ENCODE assay signal across 8 cellular contexts in genomic region chr6:158803733-158804143, GRCh38. TPM values are rescaled to one million over a fixed set of nuclear protein-coding genes. Genes with fewer than 3 reads are reported as not detected.
DNase-seq lines count a peak whose midpoint lies in the region; ATAC-seq and TF ChIP-seq lines count a peak whose summit lies in the region.

No MANE protein-coding gene starts in this region.

- H3K4me3 ChIP-seq in iPS-15b (ENCODE audit: low read depth, low read length) (no peak overlapping the region), tibial nerve (peak overlapping the region in 1 of 4 donors; percentile 8)

- H3K36me3 ChIP-seq in iPS-15b (ENCODE audit: control insufficient read depth, insufficient read depth, low read length) (no peaks in the 10 kb centered on the region), tibial nerve (peaks cover 0 to 10% (median 5%) of the 10 kb centered on the region in 3 donors)

- H3K9me3 ChIP-seq in iPS-15b (ENCODE audit: control insufficient read depth, insufficient read depth, low read length) (no peaks in the 10 kb centered on the region), tibial nerve (no peaks in the 10 kb centered on the region)

- no peak for TF ChIP-seq CTCF in VCaP (conservative IDR thresholded peaks at IDR 0.05)
- TF ChIP-seq CTCF in tibial nerve (IDR thresholded peaks at IDR 0.05), result no peak

- DNase-seq in Daoy (ENCODE audit: low read depth) (peak; percentile 61), tibial nerve (ENCODE audit: low spot score in 2 of 2) (no peak), LoVo (ENCODE audit: low spot score) (no peak)
- no peak for DNase-seq in stimulated activated CD4-positive, alpha-beta T cell treated with anti-CD3 and anti-CD28 coated beads, Interleukin-4, amount 100 ng/mL, for 24 hours

- peaks cover 41% of the 10 kb centered on the region for H3K4me1 ChIP-seq in iPS-15b (ENCODE audit: control insufficient read depth, insufficient read depth, low read length)
- peaks cover 4 to 66% (median 33%) of the 10 kb centered on the region in 4 donors for H3K4me1 ChIP-seq in tibial nerve

- WGBS in tibial nerve, 2 donors, result 38 to 58% methylated on average over 5 of the region's 5 CpGs

- TF ChIP-seq EP300 in tibial nerve (IDR thresholded peaks at IDR 0.05), result no peak

- H3K27ac ChIP-seq in VCaP, result peak overlapping the region; percentile 91
- peak overlapping the region in 3 of 4 donors; percentile 17 to 71 (median 39) for H3K27ac ChIP-seq in tibial nerve

- no peak for TF ChIP-seq POLR2A in tibial nerve (IDR thresholded peaks at IDR 0.05)

- H3K9ac ChIP-seq in iPS-15b (ENCODE audit: low read depth, low read length), result peak overlapping the region; percentile 8

- H3K27me3 ChIP-seq in iPS-15b (ENCODE audit: control insufficient read depth, insufficient read depth, low read length), result no peaks in the 10 kb centered on the region
- no peaks in the 10 kb centered on the region for H3K27me3 ChIP-seq in tibial nerve

- peak; percentile 81 for ATAC-seq in GM19395 (IDR thresholded peaks at IDR 0.05; ENCODE audit: unreplicated experiment)
- ATAC-seq in HG03558 (IDR thresholded peaks at IDR 0.05; ENCODE audit: extremely low read depth, unreplicated experiment), result peak; percentile 39

RNA-seq across cellular contexts. Expression of gene EZR, which starts 15.4 kb away (rescaled TPM):
- 314 and 325 TPM in 2 replicates for total RNA-seq in Daoy (2014; rRNA removed; shearing (Covaris generic))
- total RNA-seq in tibial nerve, result 100 to 1,000 TPM in 3 of 4 donors, 10 to 100 TPM in 1; 83.7 to 168 (median 144) TPM
